ENCODE assay signal across 30 cellular contexts in genomic region chr3:168426196-168426595, GRCh38.
DNase-seq lines count a peak whose midpoint lies in the region; ATAC-seq, FAIRE-seq and TF ChIP-seq lines count a peak whose summit lies in the region.
"Had no signal": no experiment of that assay in that cellular context is flagged by ENCODE, and none has a peak within 500 bp of the region (broad histone marks: within the 10 kb centered on the region; RNA-seq: fewer than 3 reads in every experiment).

No MANE protein-coding gene starts in this region.

- no peaks in the 10 kb centered on the region for H3K27me3 ChIP-seq in bronchial epithelial cell (ENCODE audit: control insufficient read depth, insufficient read depth, low read length)
- H3K27me3 ChIP-seq: ascending aorta, dorsolateral prefrontal cortex, heart left ventricle, pancreas, spleen had no signal

- no peaks in the 10 kb centered on the region for H3K36me3 ChIP-seq in bronchial epithelial cell (ENCODE audit: control insufficient read depth, insufficient read depth, low read length)
- H3K36me3 ChIP-seq: ascending aorta, heart left ventricle, pancreas, spleen had no signal

- no peak for ATAC-seq in GM18498 (IDR thresholded peaks at IDR 0.05; ENCODE audit: unreplicated experiment)
- no peak for ATAC-seq in HG03460 (IDR thresholded peaks at IDR 0.05; ENCODE audit: unreplicated experiment)
- ATAC-seq: activated naive CD4-positive, alpha-beta T cell treated with anti-CD3 and anti-CD28 coated beads, Interleukin-2, amount 50 U/mL, for 72 hours; CD8-positive, alpha-beta T cell; heart left ventricle; left cardiac atrium; pancreas had no signal

- DNase-seq in AG10803 (ENCODE audit: low read depth) (peak; percentile 2), HT1080 (ENCODE audit: low read depth) (peak; percentile 85), bronchial epithelial cell (ENCODE audit: low read depth) (peak; percentile 58), iris pigment epithelial cell (ENCODE audit: low read depth) (peak; percentile 1), T-helper 9 cell (no peak), iPS-NIHi7 (ENCODE audit: extremely low spot score) (no peak)
- DNase-seq: activated CD4-positive, alpha-beta memory T cell treated with anti-CD3 and anti-CD28 coated beads, Interleukin-2, amount 10 ng/mL, durations not matched to agents 7 days and 5 days; activated CD4-positive, alpha-beta T cell treated with anti-CD3 and anti-CD28 coated beads for 1 hour; dorsolateral prefrontal cortex; heart left ventricle; left cardiac atrium; NCI-H1436 treated with DMSO at 0.1 percent for 48 hours; NCI-H2107; NCI-H446 treated with DMSO at 0.1 percent for 48 hours; nephron progenitor cell; pancreas; retina; SK-N-SH; spleen; stimulated activated CD4-positive, alpha-beta T cell treated with anti-CD3 and anti-CD28 coated beads, Interleukin-2, amount 100 ng/mL, for 48 hours; substantia nigra had no signal

- H3K4me3 ChIP-seq in AG10803 (ENCODE audit: low read length): no peak overlapping the region
- H3K4me3 ChIP-seq in bronchial epithelial cell (ENCODE audit: low read depth, low read length): no peak overlapping the region
- H3K4me3 ChIP-seq: ascending aorta, dorsolateral prefrontal cortex, heart left ventricle, pancreas, spleen had no signal

- FAIRE-seq in bronchial epithelial cell (lab: Jason Lieb, UNC): no peak
- FAIRE-seq: A204.1, G401.6, GM19239, H54, pancreas had no signal

- no peak for TF ChIP-seq CTCF in AG10803 (conservative IDR thresholded peaks at IDR 0.05; ENCODE audit: low read length)
- no peak for TF ChIP-seq CTCF in bronchial epithelial cell (IDR thresholded peaks at IDR 0.05; ENCODE audit: insufficient read depth, low read length, severe bottlenecking)

Comparison
In these comparisons a context has a peak if more than half of its experiments do, and no peak if none do; other contexts are left out.
1. DNase-seq: peak in AG10803 (single experiment), HT1080 (single experiment), bronchial epithelial cell (single experiment) and iris pigment epithelial cell (single experiment); none in T-helper 9 cell (single experiment) and iPS-NIHi7 (single experiment).